ENCODE assay signal across 17 cellular contexts in the genomic region with DNA sequence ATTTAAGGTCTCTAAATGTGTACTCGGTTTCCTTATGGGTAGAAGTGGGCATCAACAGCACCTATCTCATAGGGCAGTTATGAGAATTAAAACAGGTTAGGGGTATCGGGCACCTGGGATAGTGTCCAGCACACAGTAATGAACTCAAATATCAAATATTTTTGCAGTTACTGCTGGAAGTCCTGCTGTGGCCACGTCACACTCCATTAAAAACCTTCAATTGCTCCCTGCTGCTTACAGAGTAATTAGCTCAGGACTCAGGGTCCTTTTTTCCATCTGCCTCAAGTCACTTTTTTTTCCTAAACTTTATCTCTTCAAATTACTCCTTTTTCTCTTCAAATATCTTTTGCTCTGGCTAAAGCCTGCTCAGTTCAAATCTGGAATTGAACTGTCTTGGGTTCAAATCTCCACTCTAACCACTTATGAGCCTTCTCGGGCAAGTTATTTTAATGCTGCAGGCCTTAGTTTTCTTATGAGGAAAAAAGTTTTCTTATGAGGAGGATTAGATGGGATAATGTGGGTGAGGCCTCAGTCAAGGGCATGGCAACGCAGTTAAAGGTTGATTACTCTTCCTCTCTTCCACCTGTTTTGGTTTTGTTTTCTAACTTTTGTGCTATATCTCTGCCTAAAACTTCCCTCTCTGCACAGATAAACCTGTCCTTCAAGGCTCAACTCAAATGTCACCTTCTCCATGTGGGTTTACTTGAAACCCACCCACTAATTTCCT. TPM values are rescaled to one million over a fixed set of nuclear protein-coding genes. Genes with fewer than 3 reads are reported as not detected.
DNase-seq lines count a peak whose midpoint lies in the region; ATAC-seq and TF ChIP-seq lines count a peak whose summit lies in the region.
"Had no signal": no experiment of that assay in that cellular context is flagged by ENCODE, and none has a peak within 500 bp of the region (broad histone marks: within the 10 kb centered on the region; RNA-seq: fewer than 3 reads in every experiment).

No MANE protein-coding gene starts in this region.

- H3K36me3 Mint-ChIP-seq in stimulated activated memory B cell treated with anti-CD40 and anti-IgM and Interleukin-4, amounts not matched to agents 10 μg/mL and 1 μg/mL and 100 μg/mL, for 72 hours, result peaks cover 8% of the 10 kb centered on the region
- no peaks in the 10 kb centered on the region for H3K36me3 Mint-ChIP-seq in activated CD8-positive, alpha-beta T cell treated with anti-CD3 and anti-CD28 coated beads, Interleukin-2, amount 10 ng/mL, durations not matched to agents 7 days and 5 days (ENCODE audit: low read depth)
- H3K36me3 Mint-ChIP-seq: immature natural killer cell had no signal

- H3K27me3 ChIP-seq in DOHH2 (ENCODE audit: control insufficient read depth, low read length), result no peaks in the 10 kb centered on the region
- H3K27me3 ChIP-seq: MG63, Peyer's patch had no signal

- peak overlapping the region; percentile 90 for H3K4me2 ChIP-seq in DOHH2 (ENCODE audit: low read length)

- no peak overlapping the region for H3K27ac Mint-ChIP-seq in stimulated activated memory B cell treated with anti-CD40 and anti-IgM and Interleukin-4, amounts not matched to agents 10 μg/mL and 1 μg/mL and 100 μg/mL, for 72 hours
- H3K27ac Mint-ChIP-seq in activated CD8-positive, alpha-beta T cell treated with anti-CD3 and anti-CD28 coated beads, Interleukin-2, amount 10 ng/mL, durations not matched to agents 7 days and 5 days, result no peak overlapping the region
- H3K27ac Mint-ChIP-seq: activated CD4-positive, alpha-beta T cell treated with anti-CD3 and anti-CD28 coated beads for 36 hours; H9; immature natural killer cell had no signal

- POLR2A ChIA-PET in activated CD8-positive, alpha-beta T cell treated with anti-CD3 and anti-CD28 coated beads, Interleukin-2, amount 10 ng/mL, durations not matched to agents 7 days and 5 days (lab: Charles Lee), result interaction anchor here (1.2 kb wide), 1 partner anchor 12 kb away, joined by 4 read pairs; no protein-coding TSS in a partner anchor

- H3K27ac ChIP-seq in DOHH2 (ENCODE audit: low read depth, low read length) (no peak overlapping the region), coronary artery (peak overlapping the region in 1 of 2 donors; percentile 61)

- TF ChIP-seq CTCF in DOHH2 (IDR thresholded peaks at IDR 0.05; ENCODE audit: low read depth, low read length, poor library complexity, severe bottlenecking) (no peak), coronary artery (IDR thresholded peaks at IDR 0.05) (no peak)

- H3K9me3 ChIP-seq in DOHH2 (ENCODE audit: control insufficient read depth, insufficient read depth, low read length), result no peaks in the 10 kb centered on the region
- H3K9me3 ChIP-seq: MG63, Peyer's patch had no signal

- H3K9me3 Mint-ChIP-seq in stimulated activated memory B cell treated with anti-CD40 and anti-IgM and Interleukin-4, amounts not matched to agents 10 μg/mL and 1 μg/mL and 100 μg/mL, for 72 hours, result no peaks in the 10 kb centered on the region
- H3K9me3 Mint-ChIP-seq in activated CD8-positive, alpha-beta T cell treated with anti-CD3 and anti-CD28 coated beads, Interleukin-2, amount 10 ng/mL, durations not matched to agents 7 days and 5 days (ENCODE audit: insufficient read depth), result no peaks in the 10 kb centered on the region
- H3K9me3 Mint-ChIP-seq: H9, immature natural killer cell had no signal

- ATAC-seq in stimulated activated memory B cell treated with anti-CD40 and anti-IgM and Interleukin-4, amounts not matched to agents 10 μg/mL and 1 μg/mL and 100 μg/mL, for 72 hours, result no peak
- no peak for ATAC-seq in activated CD8-positive, alpha-beta T cell treated with anti-CD3 and anti-CD28 coated beads, Interleukin-2, amount 10 ng/mL, durations not matched to agents 7 days and 5 days
- ATAC-seq: activated CD4-positive, alpha-beta T cell treated with anti-CD3 and anti-CD28 coated beads for 36 hours had no signal

- H3F3A ChIP-seq in DOHH2 (ENCODE audit: control insufficient read depth, insufficient read depth), result peaks cover 8% of the 10 kb centered on the region; the same call in 1 of the 2 replicates

- peaks cover 43% of the 10 kb centered on the region for H3K4me1 Mint-ChIP-seq in stimulated activated memory B cell treated with anti-CD40 and anti-IgM and Interleukin-4, amounts not matched to agents 10 μg/mL and 1 μg/mL and 100 μg/mL, for 72 hours
- H3K4me1 Mint-ChIP-seq in activated CD8-positive, alpha-beta T cell treated with anti-CD3 and anti-CD28 coated beads, Interleukin-2, amount 10 ng/mL, durations not matched to agents 7 days and 5 days (ENCODE audit: low read depth), result peaks cover 41% of the 10 kb centered on the region

- peak overlapping the region; percentile 30 for H3K4me3 ChIP-seq in DOHH2 (ENCODE audit: low read length)
- peak overlapping the region; percentile 3 for H3K4me3 ChIP-seq in coronary artery
- H3K4me3 ChIP-seq: MG63, Peyer's patch had no signal

- no peaks in the 10 kb centered on the region for H3K36me3 ChIP-seq in DOHH2 (ENCODE audit: control insufficient read depth, low read length)
- H3K36me3 ChIP-seq: MG63, Peyer's patch had no signal

- H3K9me2 ChIP-seq in DOHH2 (replicated peaks; ENCODE audit: control insufficient read depth, low read length), result no peaks in the 10 kb centered on the region

- peaks cover 10% of the 10 kb centered on the region; the same call in 1 of the 2 replicates for H4K20me1 ChIP-seq in DOHH2 (ENCODE audit: control insufficient read depth, insufficient read depth, low read depth, low read length)

- peaks cover 82% of the 10 kb centered on the region for H3K79me2 ChIP-seq in DOHH2 (ENCODE audit: control insufficient read depth, low read length)

- H3K27me3 Mint-ChIP-seq in stimulated activated memory B cell treated with anti-CD40 and anti-IgM and Interleukin-4, amounts not matched to agents 10 μg/mL and 1 μg/mL and 100 μg/mL, for 72 hours, result peaks cover 76% of the 10 kb centered on the region
- H3K27me3 Mint-ChIP-seq in activated CD8-positive, alpha-beta T cell treated with anti-CD3 and anti-CD28 coated beads, Interleukin-2, amount 10 ng/mL, durations not matched to agents 7 days and 5 days (ENCODE audit: low read depth), result peaks cover 19% of the 10 kb centered on the region

- H3K4me3 Mint-ChIP-seq in stimulated activated memory B cell treated with anti-CD40 and anti-IgM and Interleukin-4, amounts not matched to agents 10 μg/mL and 1 μg/mL and 100 μg/mL, for 72 hours, result peak overlapping the region; percentile 4
- H3K4me3 Mint-ChIP-seq in activated CD8-positive, alpha-beta T cell treated with anti-CD3 and anti-CD28 coated beads, Interleukin-2, amount 10 ng/mL, durations not matched to agents 7 days and 5 days, result no peak overlapping the region
- H3K4me3 Mint-ChIP-seq: activated CD4-positive, alpha-beta T cell treated with anti-CD3 and anti-CD28 coated beads for 36 hours; H9 had no signal

- peaks cover 81% of the 10 kb centered on the region for H3K4me1 ChIP-seq in DOHH2 (ENCODE audit: control insufficient read depth, low read length)

- DNase-seq in NCI-H69 (lab: John Stamatoyannopoulos, UW) (peak; percentile 67), coronary artery (ENCODE audit: low spot score) (no peak), NCI-H2107 (lab: John Stamatoyannopoulos, UW) (no peak), NCI-H2081 treated with DMSO at 0.1 percent for 48 hours (lab: John Stamatoyannopoulos, UW) (no peak)
- no peak for DNase-seq in NK-92 treated with Interleukin-12 subunit alpha and Interleukin-12 subunit beta, amount 100 ng/mL, for 24 hours (lab: John Stamatoyannopoulos, UW)
- DNase-seq in activated CD8-positive, alpha-beta T cell treated with anti-CD3 and anti-CD28 coated beads, Interleukin-2, amount 10 ng/mL, durations not matched to agents 7 days and 5 days, result no peak
- DNase-seq: activated CD4-positive, alpha-beta T cell treated with anti-CD3 and anti-CD28 coated beads for 36 hours; activated T-cell treated with anti-CD3 and anti-CD28 coated beads, Interleukin-2, amount 50 U/mL, for 48 hours; effector memory CD4-positive, alpha-beta T cell; H9; immature natural killer cell; Peyer's patch; stimulated activated CD8-positive, alpha-beta memory T cell treated with anti-CD3 and anti-CD28 coated beads, Interleukin-4, amount 100 ng/mL, for 48 hours; T-helper 2 cell had no signal

- CTCF ChIA-PET in activated CD8-positive, alpha-beta T cell treated with anti-CD3 and anti-CD28 coated beads, Interleukin-2, amount 10 ng/mL, durations not matched to agents 7 days and 5 days (lab: Charles Lee), result interaction anchor here (1.7 kb wide), 1 partner anchor 9 kb away, joined by 4 read pairs; no protein-coding TSS in a partner anchor

RNA-seq across cellular contexts. Expression of gene SPRED2, which starts 36.6 kb away (rescaled TPM):
- 10 to 100 TPM in 1 of 2 experiments, 1 to 10 TPM in 1; 9.5 to 12.7 TPM for total RNA-seq in activated CD8-positive, alpha-beta T cell treated with anti-CD3 and anti-CD28 coated beads, Interleukin-2, amount 10 ng/mL, durations not matched to agents 7 days and 5 days
